Comparison of ENCODE assay signal across 1 cellular context in the genomic region with DNA sequence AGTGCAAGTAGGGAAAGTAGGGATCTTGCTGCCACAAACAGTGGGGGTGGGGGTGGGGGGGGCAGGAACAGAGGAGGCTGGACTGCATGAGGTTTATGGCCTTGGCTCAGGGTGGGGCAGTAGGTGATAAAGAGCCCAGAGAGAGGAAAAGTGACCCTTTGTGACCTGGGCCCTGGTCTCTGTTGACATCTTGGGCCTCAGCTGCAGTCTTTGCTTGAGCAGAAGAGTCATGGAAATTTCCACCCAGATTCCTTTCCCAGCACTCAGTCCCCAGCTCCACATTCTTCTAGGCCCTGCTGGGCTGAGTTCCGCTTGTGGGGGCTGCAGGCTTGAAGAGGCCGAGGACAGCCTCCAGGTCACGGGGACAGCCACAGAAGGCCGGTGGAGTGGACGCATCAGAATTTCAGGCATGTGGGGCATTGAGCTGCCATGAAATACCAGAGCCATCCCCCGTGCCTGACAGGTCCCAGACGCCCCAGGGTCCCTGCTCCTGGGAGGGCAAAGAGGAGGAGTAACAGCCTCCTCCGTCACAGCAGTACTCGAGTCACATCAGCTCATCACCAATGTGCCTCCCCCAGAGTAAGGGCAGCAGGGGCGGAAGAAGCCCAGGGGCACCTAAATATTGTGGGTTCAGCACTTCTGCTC.
TF ChIP-seq lines count a peak whose summit lies in the region.

No MANE protein-coding gene starts in this region.

TF ChIP-seq in HepG2, 621 proteins besides CTCF, POLR2A, EP300 and RAD21 (continued from another document and continues in another):
- peak; percentile 16 for TF ChIP-seq ZNF503 (CRISPR knock-in tag; IDR thresholded peaks at IDR 0.05)
- TF ChIP-seq ZSCAN25 (CRISPR knock-in tag; IDR thresholded peaks at IDR 0.05), result 0 out of 2 replicates have a peak, but pooled peaks have one; percentile 11
- peak; percentile 31; the same call in 1 of the 2 replicates for TF ChIP-seq BORCS8-MEF2B (CRISPR knock-in tag; IDR thresholded peaks at IDR 0.05)
- TF ChIP-seq ZNF354B (CRISPR knock-in tag; IDR thresholded peaks at IDR 0.05), result no peak
- TF ChIP-seq NFYB (CRISPR knock-in tag; IDR thresholded peaks at IDR 0.05), result 0 out of 2 replicates have a peak, but pooled peaks have one; percentile 10
- TF ChIP-seq ZBTB21 (CRISPR knock-in tag; IDR thresholded peaks at IDR 0.05), result no peak
- TF ChIP-seq THAP8 (CRISPR knock-in tag; IDR thresholded peaks at IDR 0.05; ENCODE audit: borderline replicate concordance), result no peak
- TF ChIP-seq BHLHE40 (IDR thresholded peaks at IDR 0.05; ENCODE audit: low read length), result peak; percentile 71
- TF ChIP-seq MNT (IDR thresholded peaks at IDR 0.05), result no peak
- peak; percentile 35; the same call in 1 of the 2 replicates for TF ChIP-seq ZNF564 (CRISPR knock-in tag; IDR thresholded peaks at IDR 0.05)
- TF ChIP-seq SKI (IDR thresholded peaks at IDR 0.05; ENCODE audit: partially characterized antibody), result peak; percentile 33
- peak; percentile 11; the same call in 1 of the 2 replicates for TF ChIP-seq MEIS2 (CRISPR knock-in tag; IDR thresholded peaks at IDR 0.05)
- TF ChIP-seq CHCHD3 (CRISPR knock-in tag; IDR thresholded peaks at IDR 0.05), result no peak
- TF ChIP-seq ZBTB38 (CRISPR knock-in tag; IDR thresholded peaks at IDR 0.05), result no peak
- TF ChIP-seq SMYD3 (CRISPR knock-in tag; IDR thresholded peaks at IDR 0.05), result no peak
- no peak for TF ChIP-seq SP1 (IDR thresholded peaks at IDR 0.05)
- TF ChIP-seq SP1 (CRISPR knock-in tag; IDR thresholded peaks at IDR 0.05), result 0 out of 2 replicates have a peak, but pooled peaks have one; percentile 2
- TF ChIP-seq ZNF224 (CRISPR knock-in tag; IDR thresholded peaks at IDR 0.05), result 0 out of 2 replicates have a peak, but pooled peaks have one; percentile 31
- TF ChIP-seq TARDBP (CRISPR knock-in tag; IDR thresholded peaks at IDR 0.05), result peak; percentile 70; the same call in 1 of the 2 replicates
- no peak; the same call in 1 of the 2 replicates for TF ChIP-seq JUN (CRISPR knock-in tag; IDR thresholded peaks at IDR 0.05)
- TF ChIP-seq, protein P1, sequence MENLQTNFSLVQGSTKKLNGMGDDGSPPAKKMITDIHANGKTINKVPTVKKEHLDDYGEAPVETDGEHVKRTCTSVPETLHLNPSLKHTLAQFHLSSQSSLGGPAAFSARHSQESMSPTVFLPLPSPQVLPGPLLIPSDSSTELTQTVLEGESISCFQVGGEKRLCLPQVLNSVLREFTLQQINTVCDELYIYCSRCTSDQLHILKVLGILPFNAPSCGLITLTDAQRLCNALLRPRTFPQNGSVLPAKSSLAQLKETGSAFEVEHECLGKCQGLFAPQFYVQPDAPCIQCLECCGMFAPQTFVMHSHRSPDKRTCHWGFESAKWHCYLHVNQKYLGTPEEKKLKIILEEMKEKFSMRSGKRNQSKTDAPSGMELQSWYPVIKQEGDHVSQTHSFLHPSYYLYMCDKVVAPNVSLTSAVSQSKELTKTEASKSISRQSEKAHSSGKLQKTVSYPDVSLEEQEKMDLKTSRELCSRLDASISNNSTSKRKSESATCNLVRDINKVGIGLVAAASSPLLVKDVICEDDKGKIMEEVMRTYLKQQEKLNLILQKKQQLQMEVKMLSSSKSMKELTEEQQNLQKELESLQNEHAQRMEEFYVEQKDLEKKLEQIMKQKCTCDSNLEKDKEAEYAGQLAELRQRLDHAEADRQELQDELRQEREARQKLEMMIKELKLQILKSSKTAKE (CRISPR knock-in tag; IDR thresholded peaks at IDR 0.05; ENCODE audit: borderline replicate concordance), result no peak; the same call in 1 of the 2 replicates
- TF ChIP-seq HNRNPH1 (optimal IDR thresholded peaks at IDR 0.05; ENCODE audit: low read depth, low read length), result no peak
- no peak for TF ChIP-seq FIP1L1 (IDR thresholded peaks at IDR 0.05; ENCODE audit: borderline replicate concordance, insufficient read depth, low read depth, low read length)
- TF ChIP-seq PLSCR1 (CRISPR knock-in tag; IDR thresholded peaks at IDR 0.05; ENCODE audit: borderline replicate concordance), result no peak
- TF ChIP-seq BRCA1 (CRISPR knock-in tag; IDR thresholded peaks at IDR 0.05), result no peak
- TF ChIP-seq, protein P2, sequence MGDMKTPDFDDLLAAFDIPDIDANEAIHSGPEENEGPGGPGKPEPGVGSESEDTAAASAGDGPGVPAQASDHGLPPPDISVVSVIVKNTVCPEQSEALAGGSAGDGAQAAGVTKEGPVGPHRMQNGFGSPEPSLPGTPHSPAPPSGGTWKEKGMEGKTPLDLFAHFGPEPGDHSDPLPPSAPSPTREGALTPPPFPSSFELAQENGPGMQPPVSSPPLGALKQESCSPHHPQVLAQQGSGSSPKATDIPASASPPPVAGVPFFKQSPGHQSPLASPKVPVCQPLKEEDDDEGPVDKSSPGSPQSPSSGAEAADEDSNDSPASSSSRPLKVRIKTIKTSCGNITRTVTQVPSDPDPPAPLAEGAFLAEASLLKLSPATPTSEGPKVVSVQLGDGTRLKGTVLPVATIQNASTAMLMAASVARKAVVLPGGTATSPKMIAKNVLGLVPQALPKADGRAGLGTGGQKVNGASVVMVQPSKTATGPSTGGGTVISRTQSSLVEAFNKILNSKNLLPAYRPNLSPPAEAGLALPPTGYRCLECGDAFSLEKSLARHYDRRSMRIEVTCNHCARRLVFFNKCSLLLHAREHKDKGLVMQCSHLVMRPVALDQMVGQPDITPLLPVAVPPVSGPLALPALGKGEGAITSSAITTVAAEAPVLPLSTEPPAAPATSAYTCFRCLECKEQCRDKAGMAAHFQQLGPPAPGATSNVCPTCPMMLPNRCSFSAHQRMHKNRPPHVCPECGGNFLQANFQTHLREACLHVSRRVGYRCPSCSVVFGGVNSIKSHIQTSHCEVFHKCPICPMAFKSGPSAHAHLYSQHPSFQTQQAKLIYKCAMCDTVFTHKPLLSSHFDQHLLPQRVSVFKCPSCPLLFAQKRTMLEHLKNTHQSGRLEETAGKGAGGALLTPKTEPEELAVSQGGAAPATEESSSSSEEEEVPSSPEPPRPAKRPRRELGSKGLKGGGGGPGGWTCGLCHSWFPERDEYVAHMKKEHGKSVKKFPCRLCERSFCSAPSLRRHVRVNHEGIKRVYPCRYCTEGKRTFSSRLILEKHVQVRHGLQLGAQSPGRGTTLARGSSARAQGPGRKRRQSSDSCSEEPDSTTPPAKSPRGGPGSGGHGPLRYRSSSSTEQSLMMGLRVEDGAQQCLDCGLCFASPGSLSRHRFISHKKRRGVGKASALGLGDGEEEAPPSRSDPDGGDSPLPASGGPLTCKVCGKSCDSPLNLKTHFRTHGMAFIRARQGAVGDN (CRISPR knock-in tag; IDR thresholded peaks at IDR 0.05), result peak; percentile 65
- TF ChIP-seq IKZF5 (CRISPR knock-in tag; IDR thresholded peaks at IDR 0.05), result no peak
- TF ChIP-seq MIER3 (CRISPR knock-in tag; IDR thresholded peaks at IDR 0.05; ENCODE audit: borderline replicate concordance), result peak; percentile 4; the same call in 1 of the 2 replicates
- no peak for TF ChIP-seq WIZ (CRISPR knock-in tag; IDR thresholded peaks at IDR 0.05)
- no peak for TF ChIP-seq ZNF256 (CRISPR knock-in tag; conservative IDR thresholded peaks at IDR 0.05)
- TF ChIP-seq ZNF17 (CRISPR knock-in tag; IDR thresholded peaks at IDR 0.05), result no peak
- no peak for TF ChIP-seq GATAD2A (CRISPR knock-in tag; IDR thresholded peaks at IDR 0.05)
- no peak for TF ChIP-seq CENPX (CRISPR knock-in tag; IDR thresholded peaks at IDR 0.05)
- TF ChIP-seq, protein P3, sequence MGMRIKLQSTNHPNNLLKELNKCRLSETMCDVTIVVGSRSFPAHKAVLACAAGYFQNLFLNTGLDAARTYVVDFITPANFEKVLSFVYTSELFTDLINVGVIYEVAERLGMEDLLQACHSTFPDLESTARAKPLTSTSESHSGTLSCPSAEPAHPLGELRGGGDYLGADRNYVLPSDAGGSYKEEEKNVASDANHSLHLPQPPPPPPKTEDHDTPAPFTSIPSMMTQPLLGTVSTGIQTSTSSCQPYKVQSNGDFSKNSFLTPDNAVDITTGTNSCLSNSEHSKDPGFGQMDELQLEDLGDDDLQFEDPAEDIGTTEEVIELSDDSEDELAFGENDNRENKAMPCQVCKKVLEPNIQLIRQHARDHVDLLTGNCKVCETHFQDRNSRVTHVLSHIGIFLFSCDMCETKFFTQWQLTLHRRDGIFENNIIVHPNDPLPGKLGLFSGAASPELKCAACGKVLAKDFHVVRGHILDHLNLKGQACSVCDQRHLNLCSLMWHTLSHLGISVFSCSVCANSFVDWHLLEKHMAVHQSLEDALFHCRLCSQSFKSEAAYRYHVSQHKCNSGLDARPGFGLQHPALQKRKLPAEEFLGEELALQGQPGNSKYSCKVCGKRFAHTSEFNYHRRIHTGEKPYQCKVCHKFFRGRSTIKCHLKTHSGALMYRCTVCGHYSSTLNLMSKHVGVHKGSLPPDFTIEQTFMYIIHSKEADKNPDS (CRISPR knock-in tag; IDR thresholded peaks at IDR 0.05), result peak; percentile 80; the same call in 1 of the 2 replicates
- no peak for TF ChIP-seq EHMT2 (IDR thresholded peaks at IDR 0.05; ENCODE audit: borderline replicate concordance, low read depth, low read length)
- no peak for TF ChIP-seq E2F2 (CRISPR knock-in tag; IDR thresholded peaks at IDR 0.05; ENCODE audit: borderline replicate concordance)
- no peak for TF ChIP-seq MAFG (CRISPR knock-in tag; IDR thresholded peaks at IDR 0.05)
